25 cellular contexts compared by ENCODE assay signal in the genomic region with DNA sequence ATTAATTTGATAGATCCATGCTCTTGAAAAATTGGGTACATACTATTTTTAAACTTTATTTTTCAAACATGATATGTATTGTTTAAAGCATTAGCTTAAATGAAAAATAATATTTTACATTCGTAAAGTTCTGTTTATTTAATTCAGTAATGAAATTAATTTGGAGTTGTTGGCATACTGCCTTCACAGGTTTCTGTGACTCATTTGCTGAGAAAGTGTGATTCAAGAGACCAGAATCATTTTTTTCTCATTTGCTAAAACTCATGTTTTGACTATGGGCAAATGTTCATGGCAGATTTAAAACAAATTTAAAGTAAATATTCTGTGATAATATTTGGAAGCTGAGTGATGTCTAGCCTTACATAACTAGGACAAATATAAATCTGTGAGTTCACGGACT.
DNase-seq lines count a peak whose midpoint lies in the region; ATAC-seq, FAIRE-seq and TF ChIP-seq lines count a peak whose summit lies in the region.
"Had no signal": no experiment of that assay in that cellular context is flagged by ENCODE, and none has a peak within 500 bp of the region (broad histone marks: within the 10 kb centered on the region; RNA-seq: fewer than 3 reads in every experiment).

No MANE protein-coding gene starts in this region.

- H3K9me3 ChIP-seq in IMR-90 (ENCODE audit: control insufficient read depth, insufficient read depth, low read length), result no peaks in the 10 kb centered on the region
- H3K9me3 ChIP-seq: BLaER1 treated with 17β-estradiol and CSF1 and Interleukin-3, amounts not matched to agents 10 nM and 100 nM; Caco-2; SK-N-SH had no signal

- FAIRE-seq in bronchial epithelial cell (lab: Jason Lieb, UNC), result no peak
- peak; percentile 93 for FAIRE-seq in islet of Langerhans (lab: Jason Lieb, UNC)
- FAIRE-seq: GM19239 had no signal

- no peak for TF ChIP-seq RAD21 in IMR-90 (IDR thresholded peaks at IDR 0.05; ENCODE audit: low read length)

- no peaks in the 10 kb centered on the region for H3K4me1 ChIP-seq in IMR-90 (ENCODE audit: control insufficient read depth, insufficient read depth, low read length)
- H3K4me1 ChIP-seq: BLaER1 treated with 17β-estradiol and CSF1 and Interleukin-3, amounts not matched to agents 10 nM and 100 nM had no signal

- peak; percentile 49 for DNase-seq in DMS 273 (lab: John Stamatoyannopoulos, UW; ENCODE audit: unreplicated experiment)
- DNase-seq in IMR-90, result no peak
- peak; percentile 63 for DNase-seq in bronchial epithelial cell (ENCODE audit: low read depth)
- no peak for DNase-seq in EL
- no peak for DNase-seq in NCI-H2227 treated with DMSO at 0.1 percent for 48 hours (lab: John Stamatoyannopoulos, UW)
- DNase-seq: 8988T; Caco-2; CD4-positive, alpha-beta memory T cell; GF-D8; H7; Kasumi-1; MM.1S; NCI-H1092; NCI-H1436; NCI-H1930; NCI-H226; NCI-H524; OCI-M1; RPMI8226; SHP77; SK-N-SH had no signal

- no peak overlapping the region for H2AK9ac ChIP-seq in IMR-90 (replicated peaks; ENCODE audit: low read depth, low read length, poor library complexity)

- peak overlapping the region; percentile 54 for H2BK5ac ChIP-seq in IMR-90 (ENCODE audit: low read depth, low read length, poor library complexity, severe bottlenecking)

- H2BK120ac ChIP-seq in IMR-90 (ENCODE audit: low read depth, low read length), result no peak overlapping the region

- no peak overlapping the region; a peak in 1 of 4 replicates for H4K8ac ChIP-seq in IMR-90 (ENCODE audit: low read depth in 2 of 2, low read length in 2 of 2)

- no peak overlapping the region for H3K18ac ChIP-seq in IMR-90 (ENCODE audit: low read depth, low read length)

- no peak overlapping the region for H2AFZ ChIP-seq in IMR-90 (replicated peaks; ENCODE audit: low read length, poor library complexity)

- no TSS peak for BruUV-seq in IMR-90 (replicated peaks; lab: Mats Ljungman, UMichigan)

- CTCF ChIA-PET in IMR-90 (lab: Yijun Ruan, JAX), result no interaction called here

- no peak overlapping the region for H2BK20ac ChIP-seq in IMR-90 (ENCODE audit: low read depth, low read length)

- POLR2A ChIA-PET in IMR-90 (lab: Charles Lee; ENCODE audit: unreplicated experiment), result no interaction called here

- H3K23ac ChIP-seq in IMR-90 (ENCODE audit: low read depth, low read length), result no peak overlapping the region

- no peak for TF ChIP-seq CTCF in IMR-90 (conservative IDR thresholded peaks at IDR 0.05; ENCODE audit: low read depth, low read length)
- no peak for TF ChIP-seq CTCF in bronchial epithelial cell (IDR thresholded peaks at IDR 0.05; ENCODE audit: insufficient read depth, low read length, severe bottlenecking)

- no peak overlapping the region for H2BK15ac ChIP-seq in IMR-90 (ENCODE audit: low read depth, low read length)

- ATAC-seq in IMR-90 (ENCODE audit: low read depth) (no peak), HG03469 (IDR thresholded peaks at IDR 0.05; ENCODE audit: unreplicated experiment) (no peak)

- no peak overlapping the region for H3K56ac ChIP-seq in IMR-90 (ENCODE audit: extremely low read depth, insufficient read depth, low read length)

- H3K27me3 ChIP-seq in IMR-90 (ENCODE audit: control insufficient read depth, insufficient read depth, low read length) (no peaks in the 10 kb centered on the region), bronchial epithelial cell (ENCODE audit: control insufficient read depth, insufficient read depth, low read length) (no peaks in the 10 kb centered on the region)
- H3K27me3 ChIP-seq: BLaER1 treated with 17β-estradiol and CSF1 and Interleukin-3, amounts not matched to agents 10 nM and 100 nM had no signal

- no peaks in the 10 kb centered on the region for H3K79me1 ChIP-seq in IMR-90 (ENCODE audit: low read depth in 1 of 2, low read length in 2 of 2)

- H3K4me3 ChIP-seq in IMR-90 (ENCODE audit: insufficient read depth, low read depth, low read length) (no peak overlapping the region), bronchial epithelial cell (ENCODE audit: low read depth, low read length) (no peak overlapping the region)
- H3K4me3 ChIP-seq: BLaER1 treated with 17β-estradiol and CSF1 and Interleukin-3, amounts not matched to agents 10 nM and 100 nM had no signal

- H3K36me3 ChIP-seq in IMR-90 (ENCODE audit: control insufficient read depth, insufficient read depth, low read length) (no peaks in the 10 kb centered on the region), bronchial epithelial cell (ENCODE audit: control insufficient read depth, insufficient read depth, low read length) (no peaks in the 10 kb centered on the region)
- H3K36me3 ChIP-seq: BLaER1 treated with 17β-estradiol and CSF1 and Interleukin-3, amounts not matched to agents 10 nM and 100 nM had no signal

- H4K91ac ChIP-seq in IMR-90 (ENCODE audit: insufficient read depth, low read depth, low read length), result no peak overlapping the region

- no peak overlapping the region for H3K27ac ChIP-seq in IMR-90 (ENCODE audit: insufficient read depth, low read length)
- H3K27ac ChIP-seq: BLaER1 treated with 17β-estradiol and CSF1 and Interleukin-3, amounts not matched to agents 10 nM and 100 nM had no signal

- in situ Hi-C loops in IMR-90 (cut with MboI; ENCODE audit: low sequenced_read_pairs), result no loop called here

- no peak overlapping the region for H4K5ac ChIP-seq in IMR-90 (ENCODE audit: low read depth, low read length)

- no peaks in the 10 kb centered on the region for H4K20me1 ChIP-seq in IMR-90 (ENCODE audit: insufficient read depth, low read length)
- H4K20me1 ChIP-seq: BLaER1 treated with 17β-estradiol and CSF1 and Interleukin-3, amounts not matched to agents 10 nM and 100 nM had no signal

- no peak overlapping the region for H3K4me2 ChIP-seq in IMR-90 (ENCODE audit: low read depth, low read length)
- H3K4me2 ChIP-seq: BLaER1 treated with 17β-estradiol and CSF1 and Interleukin-3, amounts not matched to agents 10 nM and 100 nM; SK-N-SH had no signal

- no peak overlapping the region for H3K14ac ChIP-seq in IMR-90 (replicated peaks; ENCODE audit: low read depth, low read length)

- TF ChIP-seq POLR2A in IMR-90 (IDR thresholded peaks at IDR 0.05; ENCODE audit: low read depth, low read length), result no peak

- no peak overlapping the region for H2AK5ac ChIP-seq in IMR-90 (ENCODE audit: low read depth, low read length)

- no CpG with 5 or more reads among the region's 2 CpGs for WGBS in IMR-90 (ENCODE audit: extremely low coverage in 2 of 2, insufficient read length in 1 of 2), 2 experiments

- intact Hi-C loops in IMR-90 (cut with micrococcal nuclease), result loop anchor here (5.0 to 10.0 kb wide), 4 partner anchors 90 to 1415 kb away; a partner anchor contains a TSS

- no peak overlapping the region for H3K4ac ChIP-seq in IMR-90 (ENCODE audit: low read depth, low read length)

- no peak overlapping the region for H3K9ac ChIP-seq in IMR-90 (ENCODE audit: low read depth, low read length)
- H3K9ac ChIP-seq: BLaER1 treated with 17β-estradiol and CSF1 and Interleukin-3, amounts not matched to agents 10 nM and 100 nM; SK-N-SH had no signal

- no peaks in the 10 kb centered on the region for H3K9me1 ChIP-seq in IMR-90 (ENCODE audit: insufficient read depth, low read length)

- dilution Hi-C loops in IMR-90 (cut with HindIII; ENCODE audit: low sequenced_read_pairs, unreplicated experiment), result no loop called here

TF ChIP-seq in IMR-90, 13 proteins besides CTCF, POLR2A, EP300 and RAD21:
- TF ChIP-seq SMC3 (IDR thresholded peaks at IDR 0.05; ENCODE audit: low read depth, low read length) (no peak), CEBPB (IDR thresholded peaks at IDR 0.05; ENCODE audit: low read depth, low read length) (no peak), RFX5 (IDR thresholded peaks at IDR 0.05; ENCODE audit: low read depth, low read length) (no peak), BHLHE40 (IDR thresholded peaks at IDR 0.05; ENCODE audit: low read depth, low read length) (no peak)
- TF ChIP-seq, protein P1, sequence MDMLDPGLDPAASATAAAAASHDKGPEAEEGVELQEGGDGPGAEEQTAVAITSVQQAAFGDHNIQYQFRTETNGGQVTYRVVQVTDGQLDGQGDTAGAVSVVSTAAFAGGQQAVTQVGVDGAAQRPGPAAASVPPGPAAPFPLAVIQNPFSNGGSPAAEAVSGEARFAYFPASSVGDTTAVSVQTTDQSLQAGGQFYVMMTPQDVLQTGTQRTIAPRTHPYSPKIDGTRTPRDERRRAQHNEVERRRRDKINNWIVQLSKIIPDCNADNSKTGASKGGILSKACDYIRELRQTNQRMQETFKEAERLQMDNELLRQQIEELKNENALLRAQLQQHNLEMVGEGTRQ (IDR thresholded peaks at IDR 0.05; ENCODE audit: low read depth, low read length), result no peak

Comparison
In these comparisons a context has a peak if more than half of its experiments do, and no peak if none do; other contexts are left out.
1. DNase-seq: peak in DMS 273 (single experiment) and bronchial epithelial cell (single experiment); none in IMR-90 (single experiment), EL (single experiment) and NCI-H2227 treated with DMSO at 0.1 percent for 48 hours (single experiment).